ENCODE assay signal across 22 cellular contexts in genomic region chr14:96929969-96930368, GRCh38.
"Had no signal": no experiment of that assay in that cellular context is flagged by ENCODE, and none has a peak within 500 bp of the region (broad histone marks: within the 10 kb centered on the region; RNA-seq: fewer than 3 reads in every experiment).

No MANE protein-coding gene starts in this region.

- H3K36me3 ChIP-seq: adrenal gland, SJCRH30 had no signal

- H3K4me1 ChIP-seq: adrenal gland, SJCRH30 had no signal

- DNase-seq: activated CD4-positive, alpha-beta T cell treated with anti-CD3 and anti-CD28 coated beads for 4 hours; activated CD4-positive, alpha-beta T cell treated with anti-CD3 and anti-CD28 coated beads, Interleukin-2, amount 50 U/mL, for 48 hours; activated CD8-positive, alpha-beta memory T cell treated with anti-CD3 and anti-CD28 coated beads, Interleukin-2, amount 10 ng/mL, durations not matched to agents 7 days and 5 days; activated naive CD4-positive, alpha-beta T cell treated with anti-CD3 and anti-CD28 coated beads, Interleukin-2, amount 50 U/mL, for 16 hours; activated naive CD8-positive, alpha-beta T cell treated with anti-CD3 and anti-CD28 coated beads, Interleukin-2, amount 10 ng/mL, durations not matched to agents 7 days and 5 days; activated T-cell treated with anti-CD3 and anti-CD28 coated beads, Interleukin-2, amount 50 U/mL, for 48 hours; adrenal gland; anterior cingulate cortex; KG1; NCI-H1048; NCI-H1417 treated with DMSO at 0.1 percent for 48 hours; NCI-H1694; NCI-H2029; NCI-H2107; NCI-H2171 treated with DMSO at 0.1 percent for 48 hours; NCI-H524 treated with DMSO at 0.1 percent for 48 hours; NCI-H748 treated with DMSO at 0.1 percent for 48 hours; SJCRH30; SK-N-SH; T-helper 1 cell had no signal

- H3K9me3 ChIP-seq: adrenal gland, SJCRH30, SK-N-SH had no signal

- H3K27me3 ChIP-seq: adrenal gland, SJCRH30 had no signal

- ATAC-seq: activated CD4-positive, CD25-positive, alpha-beta regulatory T cell treated with anti-CD3 and anti-CD28 coated beads, Interleukin-2, amount 50 U/mL, for 24 hours; activated CD8-positive, alpha-beta memory T cell treated with anti-CD3 and anti-CD28 coated beads, Interleukin-2, amount 10 ng/mL, durations not matched to agents 7 days and 5 days; activated T-helper 17 cell treated with anti-CD3 and anti-CD28 coated beads, Interleukin-2, amount 50 U/mL, for 72 hours had no signal

- H3K4me3 ChIP-seq: adrenal gland, SJCRH30 had no signal

- H3K27ac ChIP-seq: adrenal gland, SJCRH30 had no signal
